Comparison of ENCODE assay signal across 1 cellular context in the genomic region with DNA sequence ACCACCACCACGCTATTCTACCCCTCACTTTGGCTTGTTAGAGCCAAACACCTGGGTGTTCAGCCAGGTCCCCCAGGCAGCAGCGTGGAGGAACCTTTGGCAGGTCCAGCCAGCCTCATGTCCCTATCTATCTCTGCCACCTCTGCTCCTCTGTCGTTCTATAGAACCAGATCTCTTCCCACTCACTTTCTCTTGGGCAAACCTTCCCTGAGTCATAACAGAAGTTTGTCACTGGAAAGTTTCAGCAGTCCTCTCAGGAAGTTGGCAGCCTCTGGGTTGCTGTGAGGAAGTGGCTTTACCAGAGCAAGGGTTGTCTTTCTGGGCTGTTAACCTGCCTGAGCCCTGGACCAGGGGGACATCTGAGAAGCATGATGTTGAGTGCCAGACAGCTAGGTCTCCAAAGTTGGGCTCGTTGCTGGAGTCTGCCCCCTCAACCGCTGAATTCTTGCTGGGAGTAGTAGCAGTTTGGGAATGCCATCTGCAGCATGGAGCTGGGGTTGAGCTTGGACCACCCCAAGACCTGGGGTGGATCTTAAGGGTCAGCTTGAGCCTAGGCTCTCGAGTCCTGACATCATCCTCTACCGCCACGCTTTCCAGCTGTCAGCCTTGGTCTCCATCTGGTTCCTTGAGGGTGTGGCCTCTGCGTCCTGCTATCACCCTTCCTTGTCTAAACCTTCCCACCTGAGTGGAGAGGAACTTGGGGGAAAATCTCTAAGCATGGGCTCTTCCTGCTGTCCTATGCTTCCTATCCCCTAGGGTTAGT.
TF ChIP-seq lines count a peak whose summit lies in the region.

No MANE protein-coding gene starts in this region.

TF ChIP-seq in WTC11, 78 proteins besides CTCF, POLR2A, EP300 and RAD21 (continued from another document):
- TF ChIP-seq ZNF263 (CRISPR knock-in tag; IDR thresholded peaks at IDR 0.05; ENCODE audit: low read depth) (no peak), RELA (CRISPR knock-in tag; IDR thresholded peaks at IDR 0.05; ENCODE audit: borderline replicate concordance) (no peak), MYBL2 (CRISPR knock-in tag; IDR thresholded peaks at IDR 0.05) (no peak), ZNF396 (CRISPR knock-in tag; IDR thresholded peaks at IDR 0.05; ENCODE audit: borderline replicate concordance) (no peak), CBFB (CRISPR knock-in tag; IDR thresholded peaks at IDR 0.05; ENCODE audit: low read depth) (no peak), ZMAT4 (CRISPR knock-in tag; IDR thresholded peaks at IDR 0.05) (no peak), OVOL2 (CRISPR knock-in tag; IDR thresholded peaks at IDR 0.05; ENCODE audit: borderline replicate concordance) (no peak), RORB (CRISPR knock-in tag; IDR thresholded peaks at IDR 0.05) (no peak), ATF1 (CRISPR knock-in tag; IDR thresholded peaks at IDR 0.05) (no peak), ERG (CRISPR knock-in tag; IDR thresholded peaks at IDR 0.05) (no peak), ZBTB43 (CRISPR knock-in tag; IDR thresholded peaks at IDR 0.05) (no peak)
- TF ChIP-seq, protein P1, sequence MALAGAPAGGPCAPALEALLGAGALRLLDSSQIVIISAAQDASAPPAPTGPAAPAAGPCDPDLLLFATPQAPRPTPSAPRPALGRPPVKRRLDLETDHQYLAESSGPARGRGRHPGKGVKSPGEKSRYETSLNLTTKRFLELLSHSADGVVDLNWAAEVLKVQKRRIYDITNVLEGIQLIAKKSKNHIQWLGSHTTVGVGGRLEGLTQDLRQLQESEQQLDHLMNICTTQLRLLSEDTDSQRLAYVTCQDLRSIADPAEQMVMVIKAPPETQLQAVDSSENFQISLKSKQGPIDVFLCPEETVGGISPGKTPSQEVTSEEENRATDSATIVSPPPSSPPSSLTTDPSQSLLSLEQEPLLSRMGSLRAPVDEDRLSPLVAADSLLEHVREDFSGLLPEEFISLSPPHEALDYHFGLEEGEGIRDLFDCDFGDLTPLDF (CRISPR knock-in tag; IDR thresholded peaks at IDR 0.05) = no peak
- TF ChIP-seq, protein P2, sequence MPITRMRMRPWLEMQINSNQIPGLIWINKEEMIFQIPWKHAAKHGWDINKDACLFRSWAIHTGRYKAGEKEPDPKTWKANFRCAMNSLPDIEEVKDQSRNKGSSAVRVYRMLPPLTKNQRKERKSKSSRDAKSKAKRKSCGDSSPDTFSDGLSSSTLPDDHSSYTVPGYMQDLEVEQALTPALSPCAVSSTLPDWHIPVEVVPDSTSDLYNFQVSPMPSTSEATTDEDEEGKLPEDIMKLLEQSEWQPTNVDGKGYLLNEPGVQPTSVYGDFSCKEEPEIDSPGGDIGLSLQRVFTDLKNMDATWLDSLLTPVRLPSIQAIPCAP (CRISPR knock-in tag; IDR thresholded peaks at IDR 0.05) = no peak
- TF ChIP-seq, protein P3, sequence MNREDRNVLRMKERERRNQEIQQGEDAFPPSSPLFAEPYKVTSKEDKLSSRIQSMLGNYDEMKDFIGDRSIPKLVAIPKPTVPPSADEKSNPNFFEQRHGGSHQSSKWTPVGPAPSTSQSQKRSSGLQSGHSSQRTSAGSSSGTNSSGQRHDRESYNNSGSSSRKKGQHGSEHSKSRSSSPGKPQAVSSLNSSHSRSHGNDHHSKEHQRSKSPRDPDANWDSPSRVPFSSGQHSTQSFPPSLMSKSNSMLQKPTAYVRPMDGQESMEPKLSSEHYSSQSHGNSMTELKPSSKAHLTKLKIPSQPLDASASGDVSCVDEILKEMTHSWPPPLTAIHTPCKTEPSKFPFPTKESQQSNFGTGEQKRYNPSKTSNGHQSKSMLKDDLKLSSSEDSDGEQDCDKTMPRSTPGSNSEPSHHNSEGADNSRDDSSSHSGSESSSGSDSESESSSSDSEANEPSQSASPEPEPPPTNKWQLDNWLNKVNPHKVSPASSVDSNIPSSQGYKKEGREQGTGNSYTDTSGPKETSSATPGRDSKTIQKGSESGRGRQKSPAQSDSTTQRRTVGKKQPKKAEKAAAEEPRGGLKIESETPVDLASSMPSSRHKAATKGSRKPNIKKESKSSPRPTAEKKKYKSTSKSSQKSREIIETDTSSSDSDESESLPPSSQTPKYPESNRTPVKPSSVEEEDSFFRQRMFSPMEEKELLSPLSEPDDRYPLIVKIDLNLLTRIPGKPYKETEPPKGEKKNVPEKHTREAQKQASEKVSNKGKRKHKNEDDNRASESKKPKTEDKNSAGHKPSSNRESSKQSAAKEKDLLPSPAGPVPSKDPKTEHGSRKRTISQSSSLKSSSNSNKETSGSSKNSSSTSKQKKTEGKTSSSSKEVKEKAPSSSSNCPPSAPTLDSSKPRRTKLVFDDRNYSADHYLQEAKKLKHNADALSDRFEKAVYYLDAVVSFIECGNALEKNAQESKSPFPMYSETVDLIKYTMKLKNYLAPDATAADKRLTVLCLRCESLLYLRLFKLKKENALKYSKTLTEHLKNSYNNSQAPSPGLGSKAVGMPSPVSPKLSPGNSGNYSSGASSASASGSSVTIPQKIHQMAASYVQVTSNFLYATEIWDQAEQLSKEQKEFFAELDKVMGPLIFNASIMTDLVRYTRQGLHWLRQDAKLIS (CRISPR knock-in tag; IDR thresholded peaks at IDR 0.05; ENCODE audit: borderline replicate concordance) = 0 out of 2 replicates have a peak, but pooled peaks have one; percentile 6
- TF ChIP-seq, protein P4, sequence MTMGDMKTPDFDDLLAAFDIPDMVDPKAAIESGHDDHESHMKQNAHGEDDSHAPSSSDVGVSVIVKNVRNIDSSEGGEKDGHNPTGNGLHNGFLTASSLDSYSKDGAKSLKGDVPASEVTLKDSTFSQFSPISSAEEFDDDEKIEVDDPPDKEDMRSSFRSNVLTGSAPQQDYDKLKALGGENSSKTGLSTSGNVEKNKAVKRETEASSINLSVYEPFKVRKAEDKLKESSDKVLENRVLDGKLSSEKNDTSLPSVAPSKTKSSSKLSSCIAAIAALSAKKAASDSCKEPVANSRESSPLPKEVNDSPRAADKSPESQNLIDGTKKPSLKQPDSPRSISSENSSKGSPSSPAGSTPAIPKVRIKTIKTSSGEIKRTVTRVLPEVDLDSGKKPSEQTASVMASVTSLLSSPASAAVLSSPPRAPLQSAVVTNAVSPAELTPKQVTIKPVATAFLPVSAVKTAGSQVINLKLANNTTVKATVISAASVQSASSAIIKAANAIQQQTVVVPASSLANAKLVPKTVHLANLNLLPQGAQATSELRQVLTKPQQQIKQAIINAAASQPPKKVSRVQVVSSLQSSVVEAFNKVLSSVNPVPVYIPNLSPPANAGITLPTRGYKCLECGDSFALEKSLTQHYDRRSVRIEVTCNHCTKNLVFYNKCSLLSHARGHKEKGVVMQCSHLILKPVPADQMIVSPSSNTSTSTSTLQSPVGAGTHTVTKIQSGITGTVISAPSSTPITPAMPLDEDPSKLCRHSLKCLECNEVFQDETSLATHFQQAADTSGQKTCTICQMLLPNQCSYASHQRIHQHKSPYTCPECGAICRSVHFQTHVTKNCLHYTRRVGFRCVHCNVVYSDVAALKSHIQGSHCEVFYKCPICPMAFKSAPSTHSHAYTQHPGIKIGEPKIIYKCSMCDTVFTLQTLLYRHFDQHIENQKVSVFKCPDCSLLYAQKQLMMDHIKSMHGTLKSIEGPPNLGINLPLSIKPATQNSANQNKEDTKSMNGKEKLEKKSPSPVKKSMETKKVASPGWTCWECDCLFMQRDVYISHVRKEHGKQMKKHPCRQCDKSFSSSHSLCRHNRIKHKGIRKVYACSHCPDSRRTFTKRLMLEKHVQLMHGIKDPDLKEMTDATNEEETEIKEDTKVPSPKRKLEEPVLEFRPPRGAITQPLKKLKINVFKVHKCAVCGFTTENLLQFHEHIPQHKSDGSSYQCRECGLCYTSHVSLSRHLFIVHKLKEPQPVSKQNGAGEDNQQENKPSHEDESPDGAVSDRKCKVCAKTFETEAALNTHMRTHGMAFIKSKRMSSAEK (CRISPR knock-in tag; IDR thresholded peaks at IDR 0.05; ENCODE audit: borderline replicate concordance) = no peak
